Comparison of ENCODE assay signal across 23 cellular contexts in the genomic region with DNA sequence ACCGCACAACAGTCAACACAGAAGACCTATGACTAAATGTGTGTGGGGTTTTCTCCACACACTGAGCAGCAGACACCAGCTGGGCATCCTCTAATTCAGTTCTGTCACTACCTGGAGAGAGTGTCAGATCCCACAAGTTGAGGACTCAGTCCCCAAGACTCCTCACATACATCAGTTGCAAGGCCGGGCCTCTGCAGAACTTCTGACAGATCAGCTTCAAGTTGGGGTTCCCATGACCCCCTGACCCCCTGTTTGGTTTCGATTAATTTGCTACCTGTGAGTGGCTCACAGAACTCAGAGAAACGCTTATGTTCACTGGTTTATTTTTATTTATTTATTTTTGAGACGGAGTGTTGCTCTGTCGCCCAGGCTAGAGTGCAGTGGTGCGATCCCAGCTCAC.
"Had no signal": no experiment of that assay in that cellular context is flagged by ENCODE, and none has a peak within 500 bp of the region (broad histone marks: within the 10 kb centered on the region; RNA-seq: fewer than 3 reads in every experiment).

No MANE protein-coding gene starts in this region.

- H3K4me3 Mint-ChIP-seq: dendritic cell treated with granulocyte-macrophage colony-stimulating factor and Interleukin-4, amounts not matched to agents 40 ng/mL and 50 ng/mL, for 4 days; effector memory CD8-positive, alpha-beta T cell; endodermal cell had no signal

- ATAC-seq: effector memory CD8-positive, alpha-beta T cell; esophagus mucosa; foreskin keratinocyte; gastrocnemius medialis; gastroesophageal sphincter; heart left ventricle had no signal

- H3K27ac Mint-ChIP-seq: dendritic cell treated with granulocyte-macrophage colony-stimulating factor and Interleukin-4, amounts not matched to agents 40 ng/mL and 50 ng/mL, for 4 days; effector memory CD8-positive, alpha-beta T cell; endodermal cell had no signal

- H3K9me3 Mint-ChIP-seq: dendritic cell treated with granulocyte-macrophage colony-stimulating factor and Interleukin-4, amounts not matched to agents 40 ng/mL and 50 ng/mL, for 4 days; effector memory CD8-positive, alpha-beta T cell; endodermal cell had no signal

- H3K9me3 ChIP-seq: colonic mucosa, esophagus muscularis mucosa, esophagus squamous epithelium, gastrocnemius medialis, gastroesophageal sphincter, heart left ventricle had no signal

- H3K4me3 ChIP-seq: colonic mucosa, coronary artery, dorsolateral prefrontal cortex, esophagus muscularis mucosa, esophagus squamous epithelium, gastrocnemius medialis, gastroesophageal sphincter, heart left ventricle had no signal

- H3K36me3 ChIP-seq: colonic mucosa, esophagus muscularis mucosa, esophagus squamous epithelium, gastrocnemius medialis, gastroesophageal sphincter, heart left ventricle had no signal

- H3K4me1 ChIP-seq: colonic mucosa, foreskin keratinocyte, gastrocnemius medialis had no signal

- H3K27me3 ChIP-seq: colonic mucosa, esophagus muscularis mucosa, esophagus squamous epithelium, foreskin keratinocyte, gastroesophageal sphincter had no signal

- H3K27ac ChIP-seq: colonic mucosa, coronary artery, dorsolateral prefrontal cortex, epithelial cell of prostate, esophagus muscularis mucosa, esophagus squamous epithelium, foreskin keratinocyte, gastrocnemius medialis, gastroesophageal sphincter, heart left ventricle had no signal

- DNase-seq: colonic mucosa; cortex of kidney; dermis blood vessel endothelial cell; dorsolateral prefrontal cortex; effector CD4-positive, alpha-beta T cell; effector CD8-positive, alpha-beta T cell; effector memory CD4-positive, alpha-beta T cell; effector memory CD8-positive, alpha-beta T cell; endodermal cell; erythroblast; esophagus squamous epithelium; foreskin keratinocyte; foreskin melanocyte; gastrocnemius medialis; glutamatergic neuron; head of caudate nucleus; heart left ventricle had no signal
